Comparison of ENCODE assay signal across 18 cellular contexts in genomic region chr2:74219846-74220486, GRCh38. TPM values are rescaled to one million over a fixed set of nuclear protein-coding genes. Genes with fewer than 3 reads are reported as not detected.
DNase-seq lines count a peak whose midpoint lies in the region; ATAC-seq and TF ChIP-seq lines count a peak whose summit lies in the region.
"Had no signal": no experiment of that assay in that cellular context is flagged by ENCODE, and none has a peak within 500 bp of the region (broad histone marks: within the 10 kb centered on the region; RNA-seq: fewer than 3 reads in every experiment).

No MANE protein-coding gene starts in this region.

- peaks cover 37% of the 10 kb centered on the region for H3K36me3 Mint-ChIP-seq in activated naive CD4-positive, alpha-beta T cell treated with anti-CD3 and anti-CD28 coated beads for 36 hours (ENCODE audit: low read depth)
- no peaks in the 10 kb centered on the region for H3K36me3 Mint-ChIP-seq in T-helper 17 cell (ENCODE audit: low read depth)
- H3K36me3 Mint-ChIP-seq in osteocyte (ENCODE audit: unreplicated experiment): peaks cover 40% of the 10 kb centered on the region

- H3K27me3 Mint-ChIP-seq in activated naive CD4-positive, alpha-beta T cell treated with anti-CD3 and anti-CD28 coated beads for 36 hours (ENCODE audit: low read depth): no peaks in the 10 kb centered on the region
- H3K27me3 Mint-ChIP-seq in T-helper 17 cell (no peaks in the 10 kb centered on the region), osteocyte (ENCODE audit: unreplicated experiment) (no peaks in the 10 kb centered on the region)

- no peaks in the 10 kb centered on the region for H3K9me3 ChIP-seq in T-helper 17 cell (ENCODE audit: control insufficient read depth, low read length, poor library complexity, severe bottlenecking)
- H3K9me3 ChIP-seq: Peyer's patch, SJSA1 had no signal

- no peak for TF ChIP-seq CTCF in osteocyte (IDR thresholded peaks at IDR 0.05)

- no peak for ATAC-seq in GM18505 (IDR thresholded peaks at IDR 0.05; ENCODE audit: unreplicated experiment)
- ATAC-seq in T-helper 17 cell: no peak
- no peak for ATAC-seq in left colon
- no peak for ATAC-seq in GM18870 (IDR thresholded peaks at IDR 0.05; ENCODE audit: unreplicated experiment)

- peak; percentile 38 for TF ChIP-seq POLR2A in GM18505 (IDR thresholded peaks at IDR 0.05; ENCODE audit: borderline replicate concordance, extremely low read depth, insufficient read depth, insufficient read length)

- no peak overlapping the region for H3K4me3 Mint-ChIP-seq in activated naive CD4-positive, alpha-beta T cell treated with anti-CD3 and anti-CD28 coated beads for 36 hours
- H3K4me3 Mint-ChIP-seq in T-helper 17 cell (no peak overlapping the region), osteocyte (ENCODE audit: unreplicated experiment) (no peak overlapping the region)

- no peaks in the 10 kb centered on the region for H3K9me3 Mint-ChIP-seq in activated naive CD4-positive, alpha-beta T cell treated with anti-CD3 and anti-CD28 coated beads for 36 hours
- no peaks in the 10 kb centered on the region for H3K9me3 Mint-ChIP-seq in osteocyte (ENCODE audit: unreplicated experiment)

- H3K27ac Mint-ChIP-seq in activated naive CD4-positive, alpha-beta T cell treated with anti-CD3 and anti-CD28 coated beads for 36 hours: peak overlapping the region; percentile 65
- H3K27ac Mint-ChIP-seq in T-helper 17 cell (peak overlapping the region; percentile 60), osteocyte (ENCODE audit: unreplicated experiment) (no peak overlapping the region)

- intact Hi-C loops in activated naive CD4-positive, alpha-beta T cell treated with anti-CD3 and anti-CD28 coated beads for 36 hours (cut with micrococcal nuclease): no loop called here
- intact Hi-C loops in left colon (cut with DNase I, micrococcal nuclease): no loop called here

- no peaks in the 10 kb centered on the region for H3K4me1 Mint-ChIP-seq in activated naive CD4-positive, alpha-beta T cell treated with anti-CD3 and anti-CD28 coated beads for 36 hours (ENCODE audit: low read depth)
- peaks cover 3% of the 10 kb centered on the region for H3K4me1 Mint-ChIP-seq in T-helper 17 cell
- no peaks in the 10 kb centered on the region for H3K4me1 Mint-ChIP-seq in osteocyte (ENCODE audit: unreplicated experiment)

- CTCF ChIA-PET in activated naive CD4-positive, alpha-beta T cell treated with anti-CD3 and anti-CD28 coated beads for 36 hours (lab: Charles Lee): no interaction called here

- no peak for DNase-seq in activated naive CD4-positive, alpha-beta T cell treated with anti-CD3 and anti-CD28 coated beads for 36 hours
- DNase-seq in activated naive CD4-positive, alpha-beta T cell treated with Interleukin-2 at 50 U/mL for 16 hours: no peak
- no peak for DNase-seq in T-helper 17 cell
- DNase-seq in osteocyte (ENCODE audit: extremely low spot score, unreplicated experiment): peak; percentile 54
- no peak for DNase-seq in left colon
- DNase-seq: ACHN; C1 segment of cervical spinal cord; DMS79; GM23248; NCI-H1105 treated with DMSO at 0.1 percent for 48 hours; NCI-H1694; NCI-H2081 treated with DMSO at 0.1 percent for 48 hours; NCI-H748 treated with DMSO at 0.1 percent for 48 hours; NK-92 treated with Interleukin-12 subunit alpha and Interleukin-12 subunit beta, amount 100 ng/mL, for 24 hours; Peyer's patch had no signal

RNA-seq across cellular contexts. Expression of gene MTHFD2, which starts 21.6 kb away (rescaled TPM):
- total RNA-seq in activated naive CD4-positive, alpha-beta T cell treated with anti-CD3 and anti-CD28 coated beads for 36 hours: 100 to 1,000 TPM; 683 to 692 TPM
- 10 to 100 TPM; 30.8 to 47.5 TPM for total RNA-seq in T-helper 17 cell
- total RNA-seq in osteocyte: 223 and 242 TPM in 2 replicates
- 10 to 100 TPM; 23.4 to 53.4 TPM for total RNA-seq in left colon

RNA-seq across cellular contexts. Expression of gene MOB1A, which starts 41.3 kb away (rescaled TPM):
- 100 to 1,000 TPM; 129 to 131 TPM for total RNA-seq in activated naive CD4-positive, alpha-beta T cell treated with anti-CD3 and anti-CD28 coated beads for 36 hours
- 100 to 1,000 TPM; 138 to 183 TPM for total RNA-seq in T-helper 17 cell
- total RNA-seq in osteocyte: 96.1 and 96.3 TPM in 2 replicates
- 100 to 1,000 TPM; 137 to 138 TPM for total RNA-seq in left colon
